15 cellular contexts compared by ENCODE assay signal in genomic region chr7:104950006-104950405, GRCh38.
"Had no signal": no experiment of that assay in that cellular context is flagged by ENCODE, and none has a peak within 500 bp of the region (broad histone marks: within the 10 kb centered on the region; RNA-seq: fewer than 3 reads in every experiment).

No MANE protein-coding gene starts in this region.

- H3K4me3 ChIP-seq: suprapubic skin, upper lobe of left lung had no signal

- DNase-seq: activated CD4-positive, alpha-beta T cell treated with anti-CD3 and anti-CD28 coated beads for 4 hours; activated CD8-positive, alpha-beta memory T cell treated with anti-CD3 and anti-CD28 coated beads for 24 hours; activated naive CD4-positive, alpha-beta T cell treated with anti-CD3 and anti-CD28 coated beads, Interleukin-2, amount 10 ng/mL, durations not matched to agents 7 days and 5 days; activated T-cell treated with anti-CD3 and anti-CD28 coated beads for 4 hours; mammary epithelial cell; naive thymus-derived CD4-positive, alpha-beta T cell; posterior cingulate gyrus; retina; SK-N-SH; stimulated activated CD4-positive, alpha-beta T cell treated with anti-CD3 and anti-CD28 coated beads, Interleukin-15, amount 100 ng/mL, for 24 hours; stimulated activated CD4-positive, alpha-beta T cell treated with anti-CD3 and anti-CD28 coated beads, Interleukin-4, amount 100 ng/mL, for 1 hour; stimulated activated naive CD8-positive, alpha-beta T cell treated with anti-CD3 and anti-CD28 coated beads, Interleukin-15, Interleukin-2, amounts not matched to agents 100 U/mL and 50 U/mL, for 24 hours; T-helper 17 cell; upper lobe of left lung had no signal

- H3K9me3 ChIP-seq: SK-N-SH, suprapubic skin, upper lobe of left lung had no signal

- H3K36me3 ChIP-seq: suprapubic skin, upper lobe of left lung had no signal

- H3K27me3 Mint-ChIP-seq: activated naive CD4-positive, alpha-beta T cell treated with anti-CD3 and anti-CD28 coated beads, Interleukin-2, amount 10 ng/mL, durations not matched to agents 7 days and 5 days; naive thymus-derived CD4-positive, alpha-beta T cell; T-helper 17 cell had no signal

- H3K4me3 Mint-ChIP-seq: activated naive CD4-positive, alpha-beta T cell treated with anti-CD3 and anti-CD28 coated beads, Interleukin-2, amount 10 ng/mL, durations not matched to agents 7 days and 5 days; naive thymus-derived CD4-positive, alpha-beta T cell; T-helper 17 cell had no signal

- H3K27me3 ChIP-seq: suprapubic skin, upper lobe of left lung had no signal

- ATAC-seq: naive thymus-derived CD4-positive, alpha-beta T cell; stimulated activated naive CD8-positive, alpha-beta T cell treated with anti-CD3 and anti-CD28 coated beads, Interleukin-15, Interleukin-2, amounts not matched to agents 100 U/mL and 50 U/mL, for 24 hours; T-helper 17 cell had no signal

- H3K27ac Mint-ChIP-seq: activated naive CD4-positive, alpha-beta T cell treated with anti-CD3 and anti-CD28 coated beads, Interleukin-2, amount 10 ng/mL, durations not matched to agents 7 days and 5 days; T-helper 17 cell had no signal

- H3K9me3 Mint-ChIP-seq: naive thymus-derived CD4-positive, alpha-beta T cell had no signal

- H3K9ac ChIP-seq: SK-N-SH had no signal

- H3K4me2 ChIP-seq: SK-N-SH had no signal

- H3K27ac ChIP-seq: suprapubic skin had no signal
